In genomic region chr12:78759387-78759786, GRCh38 we compare ENCODE assay signal across 11 cellular contexts.
DNase-seq lines count a peak whose midpoint lies in the region; ATAC-seq and TF ChIP-seq lines count a peak whose summit lies in the region.
"Had no signal": no experiment of that assay in that cellular context is flagged by ENCODE, and none has a peak within 500 bp of the region (broad histone marks: within the 10 kb centered on the region; RNA-seq: fewer than 3 reads in every experiment).

No MANE protein-coding gene starts in this region.

- H3K4me1 Mint-ChIP-seq in mesothelial cell of epicardium = no peaks in the 10 kb centered on the region
- H3K4me1 Mint-ChIP-seq: activated naive CD8-positive, alpha-beta T cell treated with anti-CD3 and anti-CD28 coated beads, Interleukin-2, amount 50 U/mL, for 24 hours; naive thymus-derived CD4-positive, alpha-beta T cell had no signal

- H3K27ac ChIP-seq in testis = no peak overlapping the region

- DNase-seq in ELF-1 (ENCODE audit: low read depth, low spot score) (peak; percentile 5), NCI-H226 (peak; percentile 55), dermis microvascular lymphatic vessel endothelial cell (ENCODE audit: low read depth in 2 of 2) (peak; percentile 81 to 93), mucosa of descending colon (no peak), mesothelial cell of epicardium (ENCODE audit: low spot score in 2 of 2, unreplicated experiment in 2 of 2) (no peak), UCSD-AML1 (lab: John Stamatoyannopoulos, UW; ENCODE audit: unreplicated experiment) (no peak), NCI-H146 treated with DMSO at 0.1 percent for 48 hours (lab: John Stamatoyannopoulos, UW; ENCODE audit: unreplicated experiment) (no peak), testis (no peak)
- DNase-seq: activated naive CD8-positive, alpha-beta T cell treated with anti-CD3 and anti-CD28 coated beads, Interleukin-2, amount 50 U/mL, for 24 hours; naive thymus-derived CD4-positive, alpha-beta T cell; NCI-H1417 treated with DMSO at 0.1 percent for 48 hours had no signal

- H3K27me3 Mint-ChIP-seq in mesothelial cell of epicardium (ENCODE audit: low read depth) = no peaks in the 10 kb centered on the region
- H3K27me3 Mint-ChIP-seq: activated naive CD8-positive, alpha-beta T cell treated with anti-CD3 and anti-CD28 coated beads, Interleukin-2, amount 50 U/mL, for 24 hours; naive thymus-derived CD4-positive, alpha-beta T cell had no signal

- TF ChIP-seq POLR2A in testis (IDR thresholded peaks at IDR 0.05) = no peak

- H3K36me3 Mint-ChIP-seq in mesothelial cell of epicardium = peaks cover 3% of the 10 kb centered on the region
- H3K36me3 Mint-ChIP-seq: naive thymus-derived CD4-positive, alpha-beta T cell had no signal

- 73 to 75% methylated on average over 4 of the region's 4 CpGs for WGBS in testis, 2 donors

- H3K4me3 ChIP-seq in mucosa of descending colon (no peak overlapping the region), testis (no peak overlapping the region)

- no peak for TF ChIP-seq CTCF in mucosa of descending colon (IDR thresholded peaks at IDR 0.05)
- no peak for TF ChIP-seq CTCF in mesothelial cell of epicardium (IDR thresholded peaks at IDR 0.05; ENCODE audit: unreplicated experiment)
- no peak for TF ChIP-seq CTCF in testis (IDR thresholded peaks at IDR 0.05)

- ATAC-seq in mucosa of descending colon = peak; percentile 15
- ATAC-seq: activated naive CD8-positive, alpha-beta T cell treated with anti-CD3 and anti-CD28 coated beads, Interleukin-2, amount 50 U/mL, for 24 hours; naive thymus-derived CD4-positive, alpha-beta T cell had no signal

- intact Hi-C loops in mucosa of descending colon (cut with DNase I, micrococcal nuclease) = no loop called here
- intact Hi-C loops in testis (cut with DNase I; ENCODE audit: low total_unique reads) = no loop called here

- H3K36me3 ChIP-seq in mucosa of descending colon (ENCODE audit: low read depth) = no peaks in the 10 kb centered on the region
- H3K36me3 ChIP-seq in testis (ENCODE audit: low read depth, missing control alignments) = no peaks in the 10 kb centered on the region

- no peak overlapping the region for H3K4me3 Mint-ChIP-seq in mesothelial cell of epicardium
- H3K4me3 Mint-ChIP-seq: activated naive CD8-positive, alpha-beta T cell treated with anti-CD3 and anti-CD28 coated beads, Interleukin-2, amount 50 U/mL, for 24 hours; naive thymus-derived CD4-positive, alpha-beta T cell had no signal

- no peak overlapping the region for H3K27ac Mint-ChIP-seq in mesothelial cell of epicardium
- H3K27ac Mint-ChIP-seq: activated naive CD8-positive, alpha-beta T cell treated with anti-CD3 and anti-CD28 coated beads, Interleukin-2, amount 50 U/mL, for 24 hours; naive thymus-derived CD4-positive, alpha-beta T cell had no signal

- H3K9me3 Mint-ChIP-seq in mesothelial cell of epicardium = peaks cover 15% of the 10 kb centered on the region

- no peaks in the 10 kb centered on the region for H3K27me3 ChIP-seq in testis

- H3K4me1 ChIP-seq in mucosa of descending colon (ENCODE audit: low read depth) (no peaks in the 10 kb centered on the region), testis (no peaks in the 10 kb centered on the region)

- H3K9me3 ChIP-seq in mucosa of descending colon (no peaks in the 10 kb centered on the region), testis (no peaks in the 10 kb centered on the region)

Comparison
In these comparisons a context has a peak if more than half of its experiments do, and no peak if none do; other contexts are left out.
1. DNase-seq: peak in ELF-1 (single experiment), NCI-H226 (single experiment) and dermis microvascular lymphatic vessel endothelial cell (2 of 2); none in mucosa of descending colon (0 of 3), mesothelial cell of epicardium (0 of 2), UCSD-AML1 (single experiment), NCI-H146 treated with DMSO at 0.1 percent for 48 hours (single experiment) and testis (single experiment).